Comparison of ENCODE assay signal across 9 cellular contexts in the genomic region with DNA sequence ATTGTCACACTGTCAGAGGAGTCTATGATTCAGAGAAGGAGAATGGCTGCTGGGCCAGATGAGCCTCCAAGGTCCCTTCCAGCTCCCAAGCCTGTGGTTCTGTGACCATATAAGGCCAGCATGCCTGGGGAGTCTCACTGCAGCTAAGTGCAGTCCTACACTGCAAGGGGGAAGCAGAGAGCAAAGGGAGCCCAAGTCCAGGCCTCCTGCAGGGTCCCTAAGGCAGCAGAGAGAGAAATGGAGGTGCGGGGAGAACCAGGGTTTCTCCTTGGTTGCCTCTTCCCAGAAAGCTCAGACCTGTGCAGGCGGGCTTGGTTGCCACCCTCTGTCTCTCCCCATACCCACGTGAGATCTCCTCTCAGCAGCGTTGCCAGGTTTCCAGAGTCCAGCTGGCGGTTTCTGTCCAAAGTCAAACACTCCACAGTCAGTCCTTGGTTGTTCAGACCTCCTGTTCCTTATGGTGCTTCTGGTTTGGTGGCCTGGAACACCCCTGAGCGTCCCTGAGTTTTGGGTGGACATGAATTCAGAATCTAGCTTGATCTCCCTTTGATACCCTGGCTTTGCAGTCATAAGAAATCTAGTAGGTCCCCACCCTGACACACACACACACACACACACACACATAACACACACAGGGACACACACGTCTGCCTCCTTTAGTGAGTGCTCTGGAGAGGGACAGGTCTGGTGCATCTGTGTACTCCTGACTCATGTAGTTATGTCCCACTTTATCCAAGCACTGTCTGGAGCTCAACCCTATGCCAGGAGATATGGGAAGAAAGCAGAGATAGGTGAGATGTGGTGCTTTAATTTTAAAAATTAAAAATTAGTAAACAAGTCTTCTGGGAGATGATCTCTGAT.
DNase-seq lines count a peak whose midpoint lies in the region; ATAC-seq and TF ChIP-seq lines count a peak whose summit lies in the region.
"Had no signal": no experiment of that assay in that cellular context is flagged by ENCODE, and none has a peak within 500 bp of the region (broad histone marks: within the 10 kb centered on the region; RNA-seq: fewer than 3 reads in every experiment).

No MANE protein-coding gene starts in this region.

- peak overlapping the region; percentile 0 to 73 (median 48) for H3K27ac Mint-ChIP-seq in nephron
- H3K27ac Mint-ChIP-seq in CD4-positive, alpha-beta T cell = no peak overlapping the region

- ATAC-seq in foreskin keratinocyte (peak; percentile 25), HG02588 (IDR thresholded peaks at IDR 0.05; ENCODE audit: unreplicated experiment) (no peak), GM21576 (IDR thresholded peaks at IDR 0.05; ENCODE audit: unreplicated experiment) (no peak)
- ATAC-seq in CD4-positive, alpha-beta T cell (ENCODE audit: poor library complexity) = no peak

- H3K27me3 Mint-ChIP-seq in nephron (ENCODE audit: low read depth) = peaks cover 21% of the 10 kb centered on the region
- no peaks in the 10 kb centered on the region for H3K27me3 Mint-ChIP-seq in CD4-positive, alpha-beta T cell

- no peak overlapping the region for H3K27ac ChIP-seq in foreskin keratinocyte
- H3K27ac ChIP-seq in CD4-positive, alpha-beta T cell (ENCODE audit: low read depth, low read length) = no peak overlapping the region

- intact Hi-C loops in CD4-positive, alpha-beta T cell (cut with DNase I, micrococcal nuclease) = no loop called here

- CTCF ChIA-PET in CD4-positive, alpha-beta T cell (lab: Charles Lee) = no interaction called here

- no peaks in the 10 kb centered on the region for H3K9me3 ChIP-seq in CD4-positive, alpha-beta T cell (ENCODE audit: control insufficient read depth, low read length)

- peaks cover 6% of the 10 kb centered on the region for H3K4me1 Mint-ChIP-seq in nephron
- peaks cover 7% of the 10 kb centered on the region for H3K4me1 Mint-ChIP-seq in CD4-positive, alpha-beta T cell (ENCODE audit: low read depth)

- peaks cover 4% of the 10 kb centered on the region for H3K9me3 Mint-ChIP-seq in nephron
- H3K9me3 Mint-ChIP-seq in CD4-positive, alpha-beta T cell = no peaks in the 10 kb centered on the region

- H3K4me1 ChIP-seq in foreskin keratinocyte = no peaks in the 10 kb centered on the region

- peaks cover 17% of the 10 kb centered on the region for H3K27me3 ChIP-seq in foreskin keratinocyte
- peaks cover under 1% of the 10 kb centered on the region for H3K27me3 ChIP-seq in CD4-positive, alpha-beta T cell (ENCODE audit: control insufficient read depth, insufficient read depth, low read length)

- H3K36me3 Mint-ChIP-seq in nephron (ENCODE audit: low read depth) = peaks cover 3% of the 10 kb centered on the region
- H3K36me3 Mint-ChIP-seq in CD4-positive, alpha-beta T cell (ENCODE audit: low read depth) = no peaks in the 10 kb centered on the region

- DNase-seq in AG08396 (ENCODE audit: low spot score) (peak; percentile 72), NCI-H774 (lab: John Stamatoyannopoulos, UW) (peak; percentile 69), foreskin keratinocyte (no peak)
- no peak for DNase-seq in CD4-positive, alpha-beta T cell
- DNase-seq in activated CD4-positive, CD25-positive, alpha-beta regulatory T cell treated with anti-CD3 and anti-CD28 coated beads, Interleukin-2, amount 50 U/mL, for 72 hours = no peak
- DNase-seq: stimulated activated CD4-positive, alpha-beta T cell treated with anti-CD3 and anti-CD28 coated beads, Interleukin-15, amount 100 ng/mL, for 24 hours had no signal

- TF ChIP-seq CTCF in foreskin keratinocyte (conservative IDR thresholded peaks at IDR 0.05) (no peak), nephron (IDR thresholded peaks at IDR 0.05; ENCODE audit: unreplicated experiment in 3 of 3) (no peak)
- no peak for TF ChIP-seq CTCF in CD4-positive, alpha-beta T cell (IDR thresholded peaks at IDR 0.05)

- POLR2A ChIA-PET in CD4-positive, alpha-beta T cell (lab: Charles Lee) = no interaction called here

- no peak overlapping the region for H3K4me3 Mint-ChIP-seq in nephron
- H3K4me3 Mint-ChIP-seq in CD4-positive, alpha-beta T cell = no peak overlapping the region

Comparison
In these comparisons a context has a peak if more than half of its experiments do, and no peak if none do; other contexts are left out.
1. DNase-seq: peak in AG08396 (single experiment) and NCI-H774 (single experiment); none in foreskin keratinocyte (0 of 2), CD4-positive, alpha-beta T cell (0 of 10) and activated CD4-positive, CD25-positive, alpha-beta regulatory T cell treated with anti-CD3 and anti-CD28 coated beads, Interleukin-2, amount 50 U/mL, for 72 hours (single experiment).